Comparison of ENCODE assay signal across 12 cellular contexts in the genomic region with DNA sequence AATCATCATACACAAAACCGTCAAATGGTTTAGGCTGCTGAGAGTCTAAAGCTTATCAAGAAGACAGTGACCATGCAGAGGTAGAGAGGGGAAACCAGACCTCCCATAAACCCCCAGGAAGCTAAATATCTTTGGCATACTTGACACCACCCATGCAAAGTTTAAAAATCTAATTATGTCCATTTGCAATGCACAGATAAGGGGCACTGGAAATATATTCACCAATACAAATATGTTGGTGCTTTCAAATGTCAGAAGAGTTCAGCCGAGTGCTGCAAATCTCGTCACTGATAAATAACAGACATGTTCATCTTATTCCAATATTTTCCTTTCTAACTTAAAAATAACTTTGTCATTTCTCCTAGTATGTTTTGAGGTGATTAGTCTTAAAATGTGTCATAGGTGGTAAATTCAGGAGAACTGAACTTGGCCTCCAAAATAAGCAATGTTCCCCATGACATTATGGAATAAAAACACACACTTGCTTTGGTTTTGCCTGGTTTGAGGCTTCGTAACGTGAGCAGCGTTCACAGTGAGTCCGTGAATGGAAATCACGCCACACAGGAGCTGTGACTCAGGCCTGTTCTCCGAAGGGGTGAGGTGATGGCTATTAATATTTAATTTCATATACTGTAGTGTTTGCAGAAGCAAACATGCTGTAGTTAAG.
DNase-seq lines count a peak whose midpoint lies in the region; ATAC-seq, FAIRE-seq and TF ChIP-seq lines count a peak whose summit lies in the region.
"Had no signal": no experiment of that assay in that cellular context is flagged by ENCODE, and none has a peak within 500 bp of the region (broad histone marks: within the 10 kb centered on the region; RNA-seq: fewer than 3 reads in every experiment).

No MANE protein-coding gene starts in this region.

- H3K27ac ChIP-seq in IMR-90 (ENCODE audit: insufficient read depth, low read length) (no peak overlapping the region), K562 (ENCODE audit: extremely low read depth, low read depth, low read length) (no peak overlapping the region), smooth muscle cell (ENCODE audit: low read depth) (peak overlapping the region; percentile 90), Karpas-422 (ENCODE audit: low read length) (no peak overlapping the region)
- H3K27ac ChIP-seq: BLaER1 had no signal

- H3K4me2 ChIP-seq in IMR-90 (ENCODE audit: low read depth, low read length), result no peak overlapping the region
- no peak overlapping the region for H3K4me2 ChIP-seq in K562 (ENCODE audit: insufficient read depth, low read length)
- peak overlapping the region; percentile 66 for H3K4me2 ChIP-seq in smooth muscle cell
- no peak overlapping the region for H3K4me2 ChIP-seq in Karpas-422 (ENCODE audit: low read depth, low read length, poor library complexity, severe bottlenecking)
- H3K4me2 ChIP-seq: BLaER1 had no signal

- WGBS in IMR-90 (ENCODE audit: extremely low coverage in 2 of 2, insufficient read length in 1 of 2), 2 experiments, result 88% methylated on average over 3 of the region's 9 CpGs; no CpG with 5 or more reads in 1 of the 2 experiments
- WGBS in K562 (ENCODE audit: insufficient coverage, low coverage, missing lambda C conversion rate), result 32% methylated on average over 9 of the region's 9 CpGs
- WGBS in smooth muscle cell (ENCODE audit: low lambda C conversion rate), result 31% methylated on average over 9 of the region's 9 CpGs

- H3K9me1 ChIP-seq in IMR-90 (ENCODE audit: insufficient read depth, low read length) (peaks cover 11% of the 10 kb centered on the region), K562 (ENCODE audit: control insufficient read depth, insufficient read depth, low read length) (no peaks in the 10 kb centered on the region)

- H3K36me3 Mint-ChIP-seq in activated CD8-positive, alpha-beta T cell treated with anti-CD3 and anti-CD28 coated beads, Interleukin-2, amount 10 ng/mL, durations not matched to agents 7 days and 5 days (ENCODE audit: low read depth), result no peaks in the 10 kb centered on the region

- POLR2A ChIA-PET in IMR-90 (lab: Charles Lee; ENCODE audit: unreplicated experiment), result no interaction called here
- POLR2A ChIA-PET in K562 (lab: Yijun Ruan, JAX), result interaction anchor here (0.7 to 1.2 kb wide), 5 partner anchors 9 to 288 kb away, joined by 3 read pairs; no protein-coding TSS in a partner anchor
- POLR2A ChIA-PET in activated CD8-positive, alpha-beta T cell treated with anti-CD3 and anti-CD28 coated beads, Interleukin-2, amount 10 ng/mL, durations not matched to agents 7 days and 5 days (lab: Charles Lee), result no interaction called here

- peak overlapping the region; percentile 6; the same call in 1 of the 2 replicates for H4K91ac ChIP-seq in IMR-90 (ENCODE audit: insufficient read depth, low read depth, low read length)

- TF ChIP-seq EP300 in K562 (IDR thresholded peaks at IDR 0.05; ENCODE audit: low read length), result no peak

- ATAC-seq in IMR-90 (ENCODE audit: low read depth) (no peak), K562 (no peak)
- no peak for ATAC-seq in activated CD8-positive, alpha-beta T cell treated with anti-CD3 and anti-CD28 coated beads, Interleukin-2, amount 10 ng/mL, durations not matched to agents 7 days and 5 days

- H3K79me1 ChIP-seq in IMR-90 (ENCODE audit: low read depth in 1 of 2, low read length in 2 of 2), result peaks cover 0 to 27% of the 10 kb centered on the region in 2 experiments; a peak in 2 of 4 replicates

- intact Hi-C loops in IMR-90 (cut with micrococcal nuclease) (no loop called here), K562 (cut with micrococcal nuclease) (no loop called here)

- peak overlapping the region; percentile 81 for H3K4ac ChIP-seq in IMR-90 (ENCODE audit: low read depth, low read length)

- dilution Hi-C loops in IMR-90 (cut with HindIII; ENCODE audit: low sequenced_read_pairs, unreplicated experiment), result no loop called here

- no peak overlapping the region for H4K5ac ChIP-seq in IMR-90 (ENCODE audit: low read depth, low read length)

- H3K18ac ChIP-seq in IMR-90 (ENCODE audit: low read depth, low read length), result peak overlapping the region; percentile 61

- H3K27ac Mint-ChIP-seq in activated CD8-positive, alpha-beta T cell treated with anti-CD3 and anti-CD28 coated beads, Interleukin-2, amount 10 ng/mL, durations not matched to agents 7 days and 5 days, result no peak overlapping the region

- H3K79me2 ChIP-seq in K562 (ENCODE audit: control insufficient read depth, insufficient read depth, low read length) (no peaks in the 10 kb centered on the region), smooth muscle cell (ENCODE audit: low read depth) (peaks cover 10% of the 10 kb centered on the region), Karpas-422 (ENCODE audit: low read length) (no peaks in the 10 kb centered on the region)

- H3K4me3 ChIP-seq in IMR-90 (ENCODE audit: insufficient read depth, low read depth, low read length) (no peak overlapping the region), K562 (no peak overlapping the region), smooth muscle cell (no peak overlapping the region), Karpas-422 (ENCODE audit: low read length) (no peak overlapping the region)
- H3K4me3 ChIP-seq: BLaER1 had no signal

- TF ChIP-seq CTCF in IMR-90 (conservative IDR thresholded peaks at IDR 0.05; ENCODE audit: low read depth, low read length) (no peak), K562 (IDR thresholded peaks at IDR 0.05 in 2 of 3, conservative IDR thresholded peaks at IDR 0.05 in 1 of 3; ENCODE audit: insufficient read depth in 2 of 3, low read depth in 1 of 3, low read length in 3 of 3) (no peak), smooth muscle cell (IDR thresholded peaks at IDR 0.05; ENCODE audit: borderline replicate concordance, insufficient read depth, poor library complexity, severe bottlenecking) (no peak)

- H2BK5ac ChIP-seq in IMR-90 (ENCODE audit: low read depth, low read length, poor library complexity, severe bottlenecking), result no peak overlapping the region

- 0 out of 4 replicates have a peak overlapping the region, but pooled peaks of 1 of the 2 experiments have one; percentile 17 for H4K8ac ChIP-seq in IMR-90 (ENCODE audit: low read depth in 2 of 2, low read length in 2 of 2)

- H3K23ac ChIP-seq in IMR-90 (ENCODE audit: low read depth, low read length), result 0 out of 2 replicates have a peak overlapping the region, but pooled peaks have one; percentile 12

- H3K36me3 ChIP-seq in IMR-90 (ENCODE audit: control insufficient read depth, insufficient read depth, low read length) (no peaks in the 10 kb centered on the region), K562 (ENCODE audit: control insufficient read depth, insufficient read depth, low read length) (no peaks in the 10 kb centered on the region), smooth muscle cell (ENCODE audit: low read depth) (no peaks in the 10 kb centered on the region), Karpas-422 (ENCODE audit: insufficient read depth, low read length) (no peaks in the 10 kb centered on the region)

- peak overlapping the region; percentile 71; the same call in 1 of the 2 replicates for H2BK20ac ChIP-seq in IMR-90 (ENCODE audit: low read depth, low read length)

- no peaks in the 10 kb centered on the region for H3K27me3 ChIP-seq in IMR-90 (ENCODE audit: control insufficient read depth, insufficient read depth, low read length)
- H3K27me3 ChIP-seq in K562 (ENCODE audit: control insufficient read depth in 2 of 2, insufficient read depth in 2 of 2, low read length in 2 of 2), result no peaks in the 10 kb centered on the region
- no peaks in the 10 kb centered on the region for H3K27me3 ChIP-seq in smooth muscle cell (ENCODE audit: low read depth)
- H3K27me3 ChIP-seq in Karpas-422 (ENCODE audit: low read length), result no peaks in the 10 kb centered on the region
- H3K27me3 ChIP-seq: BLaER1 had no signal

- H3K4me3 Mint-ChIP-seq in activated CD8-positive, alpha-beta T cell treated with anti-CD3 and anti-CD28 coated beads, Interleukin-2, amount 10 ng/mL, durations not matched to agents 7 days and 5 days, result no peak overlapping the region

- peak overlapping the region; percentile 30; the same call in 1 of the 2 replicates for H3K14ac ChIP-seq in IMR-90 (replicated peaks; ENCODE audit: low read depth, low read length)

- no peak for FAIRE-seq in K562 (lab: Jason Lieb, UNC)

- DNase-seq in IMR-90, result no peak
- DNase-seq in K562 (ENCODE audit: extremely low read depth in 1 of 4, low spot score in 3 of 4), result peak in 1 of 4 experiments; percentile 17
- peak; percentile 90 for DNase-seq in kidney tubule cell (ENCODE audit: low spot score)
- no peak for DNase-seq in smooth muscle cell (lab: John Stamatoyannopoulos, UW; ENCODE audit: unreplicated experiment)
- no peak for DNase-seq in NCI-H1436 (lab: John Stamatoyannopoulos, UW)
- DNase-seq in activated CD8-positive, alpha-beta T cell treated with anti-CD3 and anti-CD28 coated beads, Interleukin-2, amount 10 ng/mL, durations not matched to agents 7 days and 5 days, result no peak
- no peak for DNase-seq in globus pallidus (ENCODE audit: low spot score)
- DNase-seq in Karpas-422, result no peak
- DNase-seq: activated CD4-positive, alpha-beta T cell treated with anti-CD3 and anti-CD28 coated beads, Interleukin-2, amount 50 U/mL, for 1 hour; activated gamma-delta T cell treated with Interleukin-2 at 50 U/mL for 16 hours; NCI-H1105 treated with DMSO at 0.1 percent for 48 hours had no signal

- no peaks in the 10 kb centered on the region for H3K4me1 Mint-ChIP-seq in activated CD8-positive, alpha-beta T cell treated with anti-CD3 and anti-CD28 coated beads, Interleukin-2, amount 10 ng/mL, durations not matched to agents 7 days and 5 days (ENCODE audit: low read depth)

- H3F3A ChIP-seq in smooth muscle cell (ENCODE audit: low read depth), result peaks cover 35% of the 10 kb centered on the region

- H3K9ac ChIP-seq in IMR-90 (ENCODE audit: low read depth, low read length), result no peak overlapping the region
- no peak overlapping the region for H3K9ac ChIP-seq in K562 (ENCODE audit: insufficient read depth in 1 of 2, low read depth in 2 of 2, low read length in 2 of 2)
- peak overlapping the region; percentile 71 for H3K9ac ChIP-seq in smooth muscle cell (ENCODE audit: low read depth)
- no peak overlapping the region for H3K9ac ChIP-seq in Karpas-422 (ENCODE audit: low read length)
- H3K9ac ChIP-seq: BLaER1 had no signal

- no peak overlapping the region for H2AK9ac ChIP-seq in IMR-90 (replicated peaks; ENCODE audit: low read depth, low read length, poor library complexity)

- TF ChIP-seq POLR2A in IMR-90 (IDR thresholded peaks at IDR 0.05; ENCODE audit: low read depth, low read length), result no peak
- no peak for TF ChIP-seq POLR2A in K562 (conservative IDR thresholded peaks at IDR 0.05)

- no peaks in the 10 kb centered on the region for H3K9me3 Mint-ChIP-seq in activated CD8-positive, alpha-beta T cell treated with anti-CD3 and anti-CD28 coated beads, Interleukin-2, amount 10 ng/mL, durations not matched to agents 7 days and 5 days (ENCODE audit: insufficient read depth)

- H2AFZ ChIP-seq in IMR-90 (replicated peaks; ENCODE audit: low read length, poor library complexity) (no peak overlapping the region), K562 (ENCODE audit: low read depth, low read length) (no peak overlapping the region), smooth muscle cell (ENCODE audit: low read depth) (no peak overlapping the region), Karpas-422 (ENCODE audit: low read length) (no peak overlapping the region)

- peaks cover 22% of the 10 kb centered on the region for H3K4me1 ChIP-seq in IMR-90 (ENCODE audit: control insufficient read depth, insufficient read depth, low read length)
- peaks cover 0 to 7% of the 10 kb centered on the region in 2 experiments; a peak in 3 of 5 replicates for H3K4me1 ChIP-seq in K562 (replicated peaks in 1 of 2; ENCODE audit: control insufficient read depth in 2 of 2, insufficient read depth in 2 of 2, low read length in 2 of 2)
- H3K4me1 ChIP-seq in smooth muscle cell (ENCODE audit: low read depth), result peaks cover 34% of the 10 kb centered on the region
- H3K4me1 ChIP-seq in Karpas-422 (ENCODE audit: low read length), result peaks cover 12% of the 10 kb centered on the region

- peak overlapping the region; percentile 40; the same call in 1 of the 2 replicates for H2AK5ac ChIP-seq in IMR-90 (ENCODE audit: low read depth, low read length)

- TF ChIP-seq RAD21 in IMR-90 (IDR thresholded peaks at IDR 0.05; ENCODE audit: low read length) (no peak), K562 (CRISPR knock-in tag; conservative IDR thresholded peaks at IDR 0.05 in 1 of 2, IDR thresholded peaks at IDR 0.05 in 1 of 2) (no peak)

- peak overlapping the region; percentile 45; the same call in 1 of the 3 replicates for H2BK15ac ChIP-seq in IMR-90 (ENCODE audit: low read depth, low read length)

- in situ Hi-C loops in IMR-90 (cut with MboI; ENCODE audit: low sequenced_read_pairs) (no loop called here), K562 (cut with MboI) (no loop called here)

- peak overlapping the region; percentile 68 for H2BK120ac ChIP-seq in IMR-90 (ENCODE audit: low read depth, low read length)

- H3K9me3 ChIP-seq in IMR-90 (ENCODE audit: control insufficient read depth, insufficient read depth, low read length), result no peaks in the 10 kb centered on the region
- H3K9me3 ChIP-seq in K562 (replicated peaks; ENCODE audit: control insufficient read depth, insufficient read depth, low read depth, low read length), result no peaks in the 10 kb centered on the region
- H3K9me3 ChIP-seq in smooth muscle cell (replicated peaks; ENCODE audit: low read depth), result no peaks in the 10 kb centered on the region
- no peaks in the 10 kb centered on the region for H3K9me3 ChIP-seq in Karpas-422 (ENCODE audit: low read length)
- H3K9me3 ChIP-seq: BLaER1 had no signal

- H3K56ac ChIP-seq in IMR-90 (ENCODE audit: extremely low read depth, insufficient read depth, low read length), result no peak overlapping the region

- no peaks in the 10 kb centered on the region for H3K9me2 ChIP-seq in Karpas-422 (replicated peaks; ENCODE audit: insufficient read depth, low read length)

- H4K20me1 ChIP-seq in IMR-90 (ENCODE audit: insufficient read depth, low read length) (no peaks in the 10 kb centered on the region), K562 (replicated peaks; ENCODE audit: control insufficient read depth, insufficient read depth, low read length) (no peaks in the 10 kb centered on the region), smooth muscle cell (ENCODE audit: low read depth) (no peaks in the 10 kb centered on the region), Karpas-422 (ENCODE audit: insufficient read depth, low read depth, low read length) (0 out of 2 replicates have a peak, but pooled peaks cover 5% of the 10 kb centered on the region)
- H4K20me1 ChIP-seq: BLaER1 had no signal

- CTCF ChIA-PET in IMR-90 (lab: Yijun Ruan, JAX), result interaction anchor here (0.5 to 0.7 kb wide), 2 partner anchors 228 to 1059 kb away, joined by 3 read pairs; no protein-coding TSS in a partner anchor
- CTCF ChIA-PET in K562 (lab: Yijun Ruan, JAX; ENCODE audit: low intra/inter-chr PET ratio), result no interaction called here
- CTCF ChIA-PET in activated CD8-positive, alpha-beta T cell treated with anti-CD3 and anti-CD28 coated beads, Interleukin-2, amount 10 ng/mL, durations not matched to agents 7 days and 5 days (lab: Charles Lee), result interaction anchor here (1.4 kb wide), 1 partner anchor 222 kb away, joined by 4 read pairs; no protein-coding TSS in a partner anchor

- no TSS peak for BruUV-seq in IMR-90 (replicated peaks; lab: Mats Ljungman, UMichigan)
- no TSS peak for BruUV-seq in K562 (replicated peaks; lab: Mats Ljungman, UMichigan)

- no peaks in the 10 kb centered on the region for H3K27me3 Mint-ChIP-seq in activated CD8-positive, alpha-beta T cell treated with anti-CD3 and anti-CD28 coated beads, Interleukin-2, amount 10 ng/mL, durations not matched to agents 7 days and 5 days (ENCODE audit: low read depth)
